Comparison of ENCODE assay signal across 1 cellular context in the genomic region with DNA sequence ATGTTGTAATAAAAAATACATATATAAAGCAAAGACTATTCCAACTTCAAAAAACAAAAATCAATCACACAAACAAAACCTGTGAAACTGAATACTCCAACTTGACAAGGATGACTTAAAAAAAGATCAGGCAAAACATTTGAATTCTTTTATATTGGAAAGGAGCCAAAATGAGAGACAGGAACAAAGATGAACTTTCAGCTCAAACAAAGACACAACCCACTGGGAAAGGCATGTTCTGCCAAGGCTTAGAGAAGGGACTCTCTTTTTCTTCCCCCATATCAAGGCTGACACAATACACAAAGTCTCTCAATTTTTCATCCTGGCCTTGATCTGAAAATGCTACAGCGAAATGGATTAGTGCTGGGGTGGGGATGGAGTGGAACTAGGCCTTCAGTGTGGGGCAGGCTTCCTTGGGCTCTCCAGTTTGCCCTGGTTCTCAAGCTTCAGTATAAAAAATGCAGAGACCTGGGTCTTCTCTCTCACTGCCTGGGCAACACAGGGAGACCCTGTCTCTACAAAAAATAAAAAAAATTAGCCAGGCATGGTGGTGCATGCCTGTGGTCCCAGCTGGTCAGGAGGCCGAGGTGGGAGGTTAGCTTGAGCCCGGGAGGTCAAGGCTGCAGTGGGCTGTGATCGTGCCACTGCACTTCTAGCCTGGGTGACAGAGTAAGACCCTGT.
TF ChIP-seq lines count a peak whose summit lies in the region.

No MANE protein-coding gene starts in this region.

TF ChIP-seq in HepG2, 621 proteins besides CTCF, POLR2A, EP300 and RAD21 (continued from another document and continues in another):
- TF ChIP-seq, protein P1, sequence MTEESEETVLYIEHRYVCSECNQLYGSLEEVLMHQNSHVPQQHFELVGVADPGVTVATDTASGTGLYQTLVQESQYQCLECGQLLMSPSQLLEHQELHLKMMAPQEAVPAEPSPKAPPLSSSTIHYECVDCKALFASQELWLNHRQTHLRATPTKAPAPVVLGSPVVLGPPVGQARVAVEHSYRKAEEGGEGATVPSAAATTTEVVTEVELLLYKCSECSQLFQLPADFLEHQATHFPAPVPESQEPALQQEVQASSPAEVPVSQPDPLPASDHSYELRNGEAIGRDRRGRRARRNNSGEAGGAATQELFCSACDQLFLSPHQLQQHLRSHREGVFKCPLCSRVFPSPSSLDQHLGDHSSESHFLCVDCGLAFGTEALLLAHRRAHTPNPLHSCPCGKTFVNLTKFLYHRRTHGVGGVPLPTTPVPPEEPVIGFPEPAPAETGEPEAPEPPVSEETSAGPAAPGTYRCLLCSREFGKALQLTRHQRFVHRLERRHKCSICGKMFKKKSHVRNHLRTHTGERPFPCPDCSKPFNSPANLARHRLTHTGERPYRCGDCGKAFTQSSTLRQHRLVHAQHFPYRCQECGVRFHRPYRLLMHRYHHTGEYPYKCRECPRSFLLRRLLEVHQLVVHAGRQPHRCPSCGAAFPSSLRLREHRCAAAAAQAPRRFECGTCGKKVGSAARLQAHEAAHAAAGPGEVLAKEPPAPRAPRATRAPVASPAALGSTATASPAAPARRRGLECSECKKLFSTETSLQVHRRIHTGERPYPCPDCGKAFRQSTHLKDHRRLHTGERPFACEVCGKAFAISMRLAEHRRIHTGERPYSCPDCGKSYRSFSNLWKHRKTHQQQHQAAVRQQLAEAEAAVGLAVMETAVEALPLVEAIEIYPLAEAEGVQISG (CRISPR knock-in tag; IDR thresholded peaks at IDR 0.05), result peak; percentile 46; the same call in 1 of the 2 replicates
- TF ChIP-seq, protein P2, sequence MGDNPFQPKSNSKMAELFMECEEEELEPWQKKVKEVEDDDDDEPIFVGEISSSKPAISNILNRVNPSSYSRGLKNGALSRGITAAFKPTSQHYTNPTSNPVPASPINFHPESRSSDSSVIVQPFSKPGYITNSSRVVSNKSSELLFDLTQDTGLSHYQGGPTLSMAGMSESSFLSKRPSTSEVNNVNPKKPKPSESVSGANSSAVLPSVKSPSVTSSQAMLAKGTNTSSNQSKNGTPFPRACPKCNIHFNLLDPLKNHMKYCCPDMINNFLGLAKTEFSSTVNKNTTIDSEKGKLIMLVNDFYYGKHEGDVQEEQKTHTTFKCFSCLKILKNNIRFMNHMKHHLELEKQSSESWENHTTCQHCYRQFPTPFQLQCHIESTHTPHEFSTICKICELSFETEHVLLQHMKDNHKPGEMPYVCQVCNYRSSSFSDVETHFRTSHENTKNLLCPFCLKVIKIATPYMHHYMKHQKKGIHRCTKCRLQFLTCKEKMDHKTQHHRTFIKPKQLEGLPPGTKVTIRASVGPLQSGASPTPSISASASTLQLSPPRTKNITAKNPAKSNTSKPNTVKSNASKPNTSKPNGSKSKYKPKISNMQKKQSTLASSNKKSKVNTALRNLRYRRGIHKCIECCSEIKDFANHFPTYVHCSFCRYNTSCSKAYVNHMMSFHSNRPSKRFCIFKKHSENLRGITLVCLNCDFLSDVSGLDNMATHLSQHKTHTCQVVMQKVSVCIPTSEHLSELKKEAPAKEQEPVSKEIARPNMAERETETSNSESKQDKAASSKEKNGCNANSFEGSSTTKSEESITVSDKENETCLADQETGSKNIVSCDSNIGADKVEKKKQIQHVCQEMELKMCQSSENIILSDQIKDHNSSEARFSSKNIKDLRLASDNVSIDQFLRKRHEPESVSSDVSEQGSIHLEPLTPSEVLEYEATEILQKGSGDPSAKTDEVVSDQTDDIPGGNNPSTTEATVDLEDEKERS (CRISPR knock-in tag; IDR thresholded peaks at IDR 0.05), result 0 out of 2 replicates have a peak, but pooled peaks have one; percentile 30
- TF ChIP-seq DPF2 (CRISPR knock-in tag; IDR thresholded peaks at IDR 0.05; ENCODE audit: borderline replicate concordance, low read depth), result no peak; the same call in 1 of the 2 replicates
- peak; percentile 3; the same call in 1 of the 2 replicates for TF ChIP-seq REPIN1 (CRISPR knock-in tag; IDR thresholded peaks at IDR 0.05; ENCODE audit: borderline replicate concordance, low read depth)
- TF ChIP-seq ZGPAT (CRISPR knock-in tag; IDR thresholded peaks at IDR 0.05), result peak; percentile 66; the same call in 1 of the 2 replicates
- TF ChIP-seq HDAC1 (CRISPR knock-in tag; IDR thresholded peaks at IDR 0.05), result peak; percentile 44; the same call in 1 of the 2 replicates
- TF ChIP-seq MTF1 (CRISPR knock-in tag; IDR thresholded peaks at IDR 0.05), result no peak
- peak; percentile 80; the same call in 1 of the 2 replicates for TF ChIP-seq ETV5 (CRISPR knock-in tag; IDR thresholded peaks at IDR 0.05; ENCODE audit: borderline replicate concordance)
- no peak for TF ChIP-seq FIP1L1 (IDR thresholded peaks at IDR 0.05; ENCODE audit: borderline replicate concordance, insufficient read depth, low read depth, low read length)
- 0 out of 2 replicates have a peak, but pooled peaks have one; percentile 49 for TF ChIP-seq PPARG (CRISPR knock-in tag; conservative IDR thresholded peaks at IDR 0.05)
- TF ChIP-seq GATAD2A (CRISPR knock-in tag; IDR thresholded peaks at IDR 0.05), result peak; percentile 71
- TF ChIP-seq TEAD3 (CRISPR knock-in tag; optimal IDR thresholded peaks at IDR 0.05; ENCODE audit: borderline replicate concordance), result peak; percentile 55
- TF ChIP-seq ZBTB33 (CRISPR knock-in tag; IDR thresholded peaks at IDR 0.05), result no peak
- no peak for TF ChIP-seq SNRNP70 (IDR thresholded peaks at IDR 0.05; ENCODE audit: low read depth, low read length)
- no peak for TF ChIP-seq ISX (CRISPR knock-in tag; conservative IDR thresholded peaks at IDR 0.05)
- no peak for TF ChIP-seq REXO4 (CRISPR knock-in tag; IDR thresholded peaks at IDR 0.05; ENCODE audit: borderline replicate concordance)
- no peak for TF ChIP-seq ZNF800 (CRISPR knock-in tag; IDR thresholded peaks at IDR 0.05)
- TF ChIP-seq, protein P3, sequence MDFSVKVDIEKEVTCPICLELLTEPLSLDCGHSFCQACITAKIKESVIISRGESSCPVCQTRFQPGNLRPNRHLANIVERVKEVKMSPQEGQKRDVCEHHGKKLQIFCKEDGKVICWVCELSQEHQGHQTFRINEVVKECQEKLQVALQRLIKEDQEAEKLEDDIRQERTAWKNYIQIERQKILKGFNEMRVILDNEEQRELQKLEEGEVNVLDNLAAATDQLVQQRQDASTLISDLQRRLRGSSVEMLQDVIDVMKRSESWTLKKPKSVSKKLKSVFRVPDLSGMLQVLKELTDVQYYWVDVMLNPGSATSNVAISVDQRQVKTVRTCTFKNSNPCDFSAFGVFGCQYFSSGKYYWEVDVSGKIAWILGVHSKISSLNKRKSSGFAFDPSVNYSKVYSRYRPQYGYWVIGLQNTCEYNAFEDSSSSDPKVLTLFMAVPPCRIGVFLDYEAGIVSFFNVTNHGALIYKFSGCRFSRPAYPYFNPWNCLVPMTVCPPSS (IDR thresholded peaks at IDR 0.05), result no peak
- TF ChIP-seq LCORL (IDR thresholded peaks at IDR 0.05), result no peak
- TF ChIP-seq LCORL (CRISPR knock-in tag; IDR thresholded peaks at IDR 0.05), result 0 out of 2 replicates have a peak, but pooled peaks have one; percentile 31
- TF ChIP-seq RXRA (CRISPR knock-in tag; IDR thresholded peaks at IDR 0.05), result peak; percentile 54
- no peak for TF ChIP-seq ZNF264 (CRISPR knock-in tag; IDR thresholded peaks at IDR 0.05)
- no peak for TF ChIP-seq MYNN (CRISPR knock-in tag; IDR thresholded peaks at IDR 0.05; ENCODE audit: low read depth)
- 0 out of 2 replicates have a peak, but pooled peaks have one; percentile 30 for TF ChIP-seq SMYD3 (CRISPR knock-in tag; IDR thresholded peaks at IDR 0.05)
- 0 out of 2 replicates have a peak, but pooled peaks have one; percentile 43 for TF ChIP-seq RBFOX2 (IDR thresholded peaks at IDR 0.05; ENCODE audit: low read depth, low read length)
- TF ChIP-seq ZSCAN12 (CRISPR knock-in tag; IDR thresholded peaks at IDR 0.05), result no peak
- TF ChIP-seq ZNF441 (CRISPR knock-in tag; IDR thresholded peaks at IDR 0.05; ENCODE audit: borderline replicate concordance), result no peak
- TF ChIP-seq ZC3H4 (CRISPR knock-in tag; IDR thresholded peaks at IDR 0.05; ENCODE audit: borderline replicate concordance), result 0 out of 2 replicates have a peak, but pooled peaks have one; percentile 56
- TF ChIP-seq NBN (conservative IDR thresholded peaks at IDR 0.05), result no peak
- TF ChIP-seq PITX1 (CRISPR knock-in tag; IDR thresholded peaks at IDR 0.05), result 0 out of 2 replicates have a peak, but pooled peaks have one; percentile 35
- no peak for TF ChIP-seq ZNF878 (CRISPR knock-in tag; IDR thresholded peaks at IDR 0.05)
- TF ChIP-seq ZNF577 (CRISPR knock-in tag; IDR thresholded peaks at IDR 0.05; ENCODE audit: borderline replicate concordance, low read depth), result no peak
- TF ChIP-seq ZNF350 (CRISPR knock-in tag; IDR thresholded peaks at IDR 0.05; ENCODE audit: borderline replicate concordance, low read depth), result 0 out of 2 replicates have a peak, but pooled peaks have one; percentile 19
- peak; percentile 56; the same call in 1 of the 2 replicates for TF ChIP-seq ZFX (CRISPR knock-in tag; IDR thresholded peaks at IDR 0.05; ENCODE audit: low read depth)
- peak; percentile 93 for TF ChIP-seq PAXIP1 (CRISPR knock-in tag; conservative IDR thresholded peaks at IDR 0.05)
- no peak for TF ChIP-seq PHF20 (CRISPR knock-in tag; IDR thresholded peaks at IDR 0.05)
- TF ChIP-seq NCOA1 (CRISPR knock-in tag; IDR thresholded peaks at IDR 0.05), result no peak
- no peak for TF ChIP-seq ZNF839 (CRISPR knock-in tag; IDR thresholded peaks at IDR 0.05; ENCODE audit: borderline replicate concordance)
- peak; percentile 83 for TF ChIP-seq KDM6A (CRISPR knock-in tag; IDR thresholded peaks at IDR 0.05; ENCODE audit: low read depth)
- no peak for TF ChIP-seq TCF12 (IDR thresholded peaks at IDR 0.05)
- 0 out of 2 replicates have a peak, but pooled peaks have one; percentile 57 for TF ChIP-seq TCF12 (CRISPR knock-in tag; IDR thresholded peaks at IDR 0.05)
- peak; percentile 50; the same call in 1 of the 2 replicates for TF ChIP-seq NCOR1 (IDR thresholded peaks at IDR 0.05; ENCODE audit: borderline replicate concordance, low read length)
- no peak for TF ChIP-seq ZNF772 (CRISPR knock-in tag; IDR thresholded peaks at IDR 0.05)
- TF ChIP-seq THAP11 (CRISPR knock-in tag; IDR thresholded peaks at IDR 0.05), result 0 out of 2 replicates have a peak, but pooled peaks have one; percentile 17
